ENCODE assay signal across 8 cellular contexts in the genomic region with DNA sequence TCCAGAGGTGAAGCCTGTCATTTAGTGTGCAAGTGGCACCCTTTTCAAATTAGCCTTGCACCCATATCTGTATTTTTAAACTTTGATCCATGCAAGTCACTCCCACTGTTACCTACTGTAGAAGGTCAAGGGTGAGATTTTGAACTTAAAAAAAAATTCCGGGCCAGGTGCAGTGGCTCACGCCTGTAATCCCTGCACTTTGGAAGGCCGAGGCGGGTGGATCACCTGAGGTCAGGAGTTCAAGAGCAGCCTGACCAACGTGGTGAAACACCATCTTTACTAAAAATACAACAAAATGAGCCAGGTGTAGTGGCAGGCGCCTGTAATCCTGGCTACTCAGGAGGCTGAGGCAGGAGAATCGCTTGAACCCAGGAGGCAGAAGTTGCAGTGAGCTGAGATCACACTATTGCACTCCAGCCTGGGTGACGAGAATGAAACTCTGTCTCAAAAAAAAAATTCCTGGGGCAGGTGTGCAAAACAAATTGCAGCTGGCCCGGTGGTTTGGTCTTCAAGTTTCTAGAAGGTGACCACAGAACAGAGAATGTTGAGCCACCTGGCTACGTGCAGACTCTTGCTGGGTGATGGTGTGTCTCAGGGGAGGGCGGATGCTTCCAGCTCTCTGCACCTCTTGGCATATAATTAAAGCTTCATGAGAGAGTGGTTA.
A peak's percentile ranks its signal among the peaks of the same experiment; 100 is the strongest.
DNase-seq lines count a peak whose midpoint lies in the region; ATAC-seq and TF ChIP-seq lines count a peak whose summit lies in the region.
"Not testable (repeated sequence)": the region's sequence is repeated elsewhere in the genome, so short reads cannot be mapped to it uniquely, and the experiment has no call there.

No MANE protein-coding gene starts in this region.

- H3K9ac ChIP-seq in MM.1S (ENCODE audit: low read length) = peak overlapping the region; percentile 69

- H4K20me1 ChIP-seq in MM.1S (ENCODE audit: insufficient read depth, low read length) = not testable (repeated sequence)

- CTCF ChIA-PET in GM10248 (lab: Yijun Ruan, JAX) = interaction anchor here (0.6 to 1.4 kb wide), 6 partner anchors 14 to 170 kb away, joined by 3 to 5 read pairs (median 4); no protein-coding TSS in a partner anchor

- WGBS in right lobe of liver (ENCODE audit: insufficient coverage, low coverage, low lambda C conversion rate, missing lambda C conversion rate) = 53% methylated on average over 11 of the region's 11 CpGs

- H2AFZ ChIP-seq in MM.1S (ENCODE audit: low read length) = not testable (repeated sequence)

- peaks cover 37% of the 10 kb centered on the region for H3K79me2 ChIP-seq in MM.1S (ENCODE audit: low read length)

- DNase-seq in GM10248 (ENCODE audit: extremely low spot score) = peak; percentile 87
- peak; percentile 99 for DNase-seq in MM.1S
- DNase-seq in NCI-H69 (lab: John Stamatoyannopoulos, UW) = peak; percentile 99
- peak in 2 of 3 donors; percentile 26 to 56 for DNase-seq in right lobe of liver

- H3K9me2 ChIP-seq in MM.1S (replicated peaks; ENCODE audit: insufficient read depth, low read length) = not testable (repeated sequence)

- H3K27me3 ChIP-seq in MM.1S (replicated peaks; ENCODE audit: insufficient read depth, low read length); right lobe of liver: not testable (repeated sequence)

- H3K36me3 ChIP-seq in MM.1S (replicated peaks; ENCODE audit: insufficient read depth, low read length) = peaks cover 19% of the 10 kb centered on the region; the same call in 1 of the 2 replicates
- not testable (repeated sequence) for H3K36me3 ChIP-seq in right lobe of liver

- intact Hi-C loops in right lobe of liver (cut with DNase I) = not testable (repeated sequence)

- H3K4me1 ChIP-seq in MM.1S (ENCODE audit: low read length) (peaks cover 54% of the 10 kb centered on the region), right lobe of liver (peaks cover 0 to 33% (median 15%) of the 10 kb centered on the region in 4 donors)

- POLR2A ChIA-PET in GM10248 (lab: Yijun Ruan, JAX) = interaction anchor here (0.8 kb wide), 2 partner anchors 9 to 13 kb away, joined by 3 to 9 read pairs; no protein-coding TSS in a partner anchor

- H3K27ac ChIP-seq in MM.1S (ENCODE audit: low read length) (peak overlapping the region; percentile 97), right lobe of liver (peak overlapping the region in 1 of 3 donors; percentile 43)

- peak; percentile 86 for ATAC-seq in GM18907 (IDR thresholded peaks at IDR 0.05; ENCODE audit: unreplicated experiment)
- peak; percentile 87 for ATAC-seq in GM21367 (IDR thresholded peaks at IDR 0.05; ENCODE audit: unreplicated experiment)
- peak; percentile 83 for ATAC-seq in HG02759 (IDR thresholded peaks at IDR 0.05; ENCODE audit: unreplicated experiment)
- peak; percentile 68 for ATAC-seq in HG03139 (IDR thresholded peaks at IDR 0.05; ENCODE audit: unreplicated experiment)
- ATAC-seq in right lobe of liver = peak in 2 of 4 donors; percentile 4 to 6

- H3K9me3 ChIP-seq in MM.1S (replicated peaks; ENCODE audit: insufficient read depth, low read length); right lobe of liver: not testable (repeated sequence)

- H3F3A ChIP-seq in MM.1S (ENCODE audit: insufficient read depth, low read length) = peaks cover 45% of the 10 kb centered on the region

- not testable (repeated sequence) for H3K4me3 ChIP-seq in MM.1S (ENCODE audit: low read length); right lobe of liver

- not testable (repeated sequence) for TF ChIP-seq CTCF in GM10248 (IDR thresholded peaks at IDR 0.05; ENCODE audit: control extremely low read depth, extremely low read depth, low read depth, missing control alignments); MM.1S (IDR thresholded peaks at IDR 0.05; ENCODE audit: low read length); right lobe of liver (IDR thresholded peaks at IDR 0.05)

- peak overlapping the region; percentile 39; the same call in 1 of the 2 replicates for H3K4me2 ChIP-seq in MM.1S (ENCODE audit: low read depth, low read length)

- TF ChIP-seq POLR2A in right lobe of liver (IDR thresholded peaks at IDR 0.05) = not testable (repeated sequence)

Comparison
In these comparisons a context has a peak if more than half of its experiments do, and no peak if none do; other contexts are left out.
1. DNase-seq: peak in every context shown above with its lines; median percentile 99 in MM.1S; 99 in NCI-H69; 87 in GM10248; 41 in right lobe of liver.